In genomic region chr3:112639451-112640332, GRCh38 we compare ENCODE assay signal across 1 cellular context.
A peak's percentile ranks its signal among the peaks of the same experiment; 100 is the strongest.
TF ChIP-seq lines count a peak whose summit lies in the region.

No MANE protein-coding gene starts in this region.

TF ChIP-seq in IMR-90, 13 proteins besides CTCF, POLR2A, EP300 and RAD21:
- TF ChIP-seq MAZ (IDR thresholded peaks at IDR 0.05; ENCODE audit: borderline replicate concordance, low read depth, low read length) (no peak), RFX5 (IDR thresholded peaks at IDR 0.05; ENCODE audit: low read depth, low read length) (no peak), MXI1 (IDR thresholded peaks at IDR 0.05; ENCODE audit: borderline replicate concordance, low read depth, low read length) (no peak), CEBPB (IDR thresholded peaks at IDR 0.05; ENCODE audit: low read depth, low read length) (peak; percentile 56; the same call in 1 of the 2 replicates), MAFK (IDR thresholded peaks at IDR 0.05; ENCODE audit: low read depth, low read length) (0 out of 2 replicates have a peak, but pooled peaks have one; percentile 26)
